In genomic region chr5:111948078-111948477, GRCh38 we compare ENCODE assay signal across 26 cellular contexts.
A peak's percentile ranks its signal among the peaks of the same experiment; 100 is the strongest.
DNase-seq lines count a peak whose midpoint lies in the region; ATAC-seq and TF ChIP-seq lines count a peak whose summit lies in the region.
"Had no signal": no experiment of that assay in that cellular context is flagged by ENCODE, and none has a peak within 500 bp of the region (broad histone marks: within the 10 kb centered on the region; RNA-seq: fewer than 3 reads in every experiment).

No MANE protein-coding gene starts in this region.

- no peaks in the 10 kb centered on the region for H3K79me2 ChIP-seq in osteoblast (ENCODE audit: insufficient read depth, low read length)

- H3K9ac ChIP-seq in adipocyte (ENCODE audit: low read length) = peak overlapping the region; percentile 72

- POLR2A ChIA-PET in AG04450 (lab: Yijun Ruan, JAX) = no interaction called here

- H2AFZ ChIP-seq in osteoblast (ENCODE audit: low read length) = no peak overlapping the region

- DNase-seq in AG04450 (ENCODE audit: low read depth, low spot score) (no peak), adipocyte (ENCODE audit: low read depth) (no peak), Right ventricle myocardium superior (no peak), osteoblast (ENCODE audit: insufficient read length, low spot score, missing footprints) (no peak)
- no peak for DNase-seq in stimulated activated CD4-positive, alpha-beta T cell treated with anti-CD3 and anti-CD28 coated beads, Interleukin-15, amount 100 ng/mL, for 24 hours
- DNase-seq: activated CD4-positive, alpha-beta memory T cell treated with anti-CD3 and anti-CD28 coated beads, Interleukin-2, amount 10 ng/mL, durations not matched to agents 7 days and 5 days; activated CD4-positive, CD25-positive, alpha-beta regulatory T cell treated with anti-CD3 and anti-CD28 coated beads, Interleukin-2, amount 50 U/mL, for 72 hours; CD8-positive, alpha-beta T cell; glutamatergic neuron; KG1; NCI-H1417; NCI-H2029 treated with DMSO at 0.1 percent for 48 hours; NCI-H69; Peyer's patch; psoas muscle; SJCRH30; stimulated activated CD4-positive, alpha-beta T cell treated with anti-CD3 and anti-CD28 coated beads, Interleukin-2, amount 100 ng/mL, for 24 hours had no signal

- H3K27me3 ChIP-seq in AG04450 (ENCODE audit: control insufficient read depth, insufficient read depth, low read length) (no peaks in the 10 kb centered on the region), adipocyte (replicated peaks; ENCODE audit: control insufficient read depth, insufficient read depth, low read length) (no peaks in the 10 kb centered on the region), osteoblast (ENCODE audit: insufficient read depth, low read length) (no peaks in the 10 kb centered on the region)
- H3K27me3 ChIP-seq: ascending aorta, neutrophil, Peyer's patch, SJCRH30 had no signal

- H3K4me3 ChIP-seq in AG04450 (ENCODE audit: low read depth, low read length) (no peak overlapping the region), adipocyte (ENCODE audit: low read length) (peak overlapping the region; percentile 47), osteoblast (ENCODE audit: insufficient read depth, low read length) (no peak overlapping the region)
- H3K4me3 ChIP-seq: A549, ascending aorta, Peyer's patch, psoas muscle, SJCRH30, skin epidermis had no signal

- no peaks in the 10 kb centered on the region for H3K36me3 ChIP-seq in adipocyte (ENCODE audit: control insufficient read depth, insufficient read depth, low read length, severe bottlenecking)
- no peaks in the 10 kb centered on the region for H3K36me3 ChIP-seq in osteoblast (ENCODE audit: insufficient read depth, low read length)
- H3K36me3 ChIP-seq: ascending aorta, neutrophil, Peyer's patch, SJCRH30 had no signal

- H3K4me1 ChIP-seq in adipocyte (ENCODE audit: control insufficient read depth, insufficient read depth, low read length) (peaks cover 48% of the 10 kb centered on the region), osteoblast (ENCODE audit: insufficient read depth, low read length) (peaks cover 38% of the 10 kb centered on the region)
- H3K4me1 ChIP-seq: A549, ascending aorta, Peyer's patch, psoas muscle, SJCRH30 had no signal

- intact Hi-C loops in Right ventricle myocardium superior (cut with DNase I) = no loop called here

- peak overlapping the region; percentile 53 for H3K27ac ChIP-seq in AG04450 (ENCODE audit: low read depth, low read length)
- H3K27ac ChIP-seq in osteoblast (ENCODE audit: low read depth, low read length) = peak overlapping the region; percentile 96
- H3K27ac ChIP-seq: A549, ascending aorta, neutrophil, Peyer's patch, psoas muscle, SJCRH30 had no signal

- CTCF ChIA-PET in AG04450 (lab: Charles Lee) = no interaction called here

- TF ChIP-seq CTCF in AG04450 (IDR thresholded peaks at IDR 0.05; ENCODE audit: low read depth, low read length) (no peak), osteoblast (IDR thresholded peaks at IDR 0.05; ENCODE audit: extremely low read depth, low read depth, low read length) (no peak)

- H3K4me2 ChIP-seq in osteoblast (ENCODE audit: insufficient read depth, low read length) = peak overlapping the region; percentile 1
- H3K4me2 ChIP-seq: A549 had no signal

- no peaks in the 10 kb centered on the region for H4K20me1 ChIP-seq in osteoblast (ENCODE audit: insufficient read depth, low read length)

- H3K9me3 ChIP-seq in AG04450 (ENCODE audit: control insufficient read depth, insufficient read depth, low read length) (no peaks in the 10 kb centered on the region), adipocyte (ENCODE audit: control insufficient read depth, low read length) (no peaks in the 10 kb centered on the region), osteoblast (ENCODE audit: low read depth, low read length) (no peaks in the 10 kb centered on the region)
- H3K9me3 ChIP-seq: A549, ascending aorta, neutrophil, Peyer's patch, psoas muscle, SJCRH30 had no signal

- peak; percentile 63 for ATAC-seq in Right ventricle myocardium superior (ENCODE audit: poor library complexity)
- ATAC-seq in HG02678 (IDR thresholded peaks at IDR 0.05; ENCODE audit: unreplicated experiment) = no peak
- no peak for ATAC-seq in HG02981 (IDR thresholded peaks at IDR 0.05; ENCODE audit: unreplicated experiment)
- ATAC-seq in HG03442 (IDR thresholded peaks at IDR 0.05; ENCODE audit: unreplicated experiment) = no peak
- ATAC-seq: A549; activated naive CD4-positive, alpha-beta T cell treated with anti-CD3 and anti-CD28 coated beads, Interleukin-2, amount 50 U/mL, for 72 hours; activated T-helper 17 cell treated with anti-CD3 and anti-CD28 coated beads, Interleukin-2, amount 50 U/mL, for 72 hours; CD8-positive, alpha-beta T cell had no signal
